In the genomic region with DNA sequence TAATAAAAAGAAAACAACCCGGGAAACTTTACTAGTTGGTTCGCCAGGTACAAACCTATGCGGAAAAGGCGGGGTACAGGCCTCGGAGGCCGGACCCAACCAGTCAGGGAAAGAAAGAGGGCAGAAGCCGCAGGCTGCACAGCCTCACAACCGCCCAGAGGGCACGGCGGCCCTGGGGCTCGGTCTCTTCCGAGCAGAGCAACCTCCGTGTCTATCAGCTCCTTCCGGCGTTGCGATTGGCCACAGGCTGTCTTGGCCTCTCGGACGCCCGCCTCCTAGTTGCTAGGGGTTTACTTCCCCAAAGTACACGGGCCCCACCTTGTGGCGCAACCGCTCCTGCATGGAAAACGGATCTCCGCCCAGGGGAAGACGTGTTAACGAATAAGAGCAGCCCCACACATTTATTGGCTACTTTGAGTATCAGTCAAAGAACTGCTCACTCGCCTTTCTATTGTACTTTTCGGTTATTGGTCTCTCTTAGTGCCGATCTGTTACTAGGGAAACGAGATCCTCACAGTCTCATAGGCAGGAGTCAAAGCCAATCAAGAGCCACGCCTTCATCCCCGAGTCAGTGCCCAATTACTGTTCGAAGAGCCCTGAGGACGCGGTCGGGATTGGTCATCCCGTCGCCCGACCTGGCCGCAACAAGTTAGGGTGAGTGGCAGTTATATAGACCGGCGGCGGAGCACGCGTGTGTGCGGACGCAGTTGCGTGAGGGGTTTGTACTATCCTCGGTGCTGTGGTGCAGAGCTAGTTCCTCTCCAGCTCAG, we compare ENCODE assay signal across 1 cellular context.
A peak's percentile ranks its signal among the peaks of the same experiment; 100 is the strongest.
TF ChIP-seq lines count a peak whose summit lies in the region.

TSS of gene G3BP1 (plus strand) at position 696 of the 770 bp plus-strand sequence. CDS start 14,667 bp downstream, outside the sequence.

TF ChIP-seq in K562, 482 proteins besides CTCF, POLR2A, EP300 and RAD21 (continued from another document and continues in another):
- TF ChIP-seq, protein P1, sequence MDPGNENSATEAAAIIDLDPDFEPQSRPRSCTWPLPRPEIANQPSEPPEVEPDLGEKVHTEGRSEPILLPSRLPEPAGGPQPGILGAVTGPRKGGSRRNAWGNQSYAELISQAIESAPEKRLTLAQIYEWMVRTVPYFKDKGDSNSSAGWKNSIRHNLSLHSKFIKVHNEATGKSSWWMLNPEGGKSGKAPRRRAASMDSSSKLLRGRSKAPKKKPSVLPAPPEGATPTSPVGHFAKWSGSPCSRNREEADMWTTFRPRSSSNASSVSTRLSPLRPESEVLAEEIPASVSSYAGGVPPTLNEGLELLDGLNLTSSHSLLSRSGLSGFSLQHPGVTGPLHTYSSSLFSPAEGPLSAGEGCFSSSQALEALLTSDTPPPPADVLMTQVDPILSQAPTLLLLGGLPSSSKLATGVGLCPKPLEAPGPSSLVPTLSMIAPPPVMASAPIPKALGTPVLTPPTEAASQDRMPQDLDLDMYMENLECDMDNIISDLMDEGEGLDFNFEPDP (CRISPR knock-in tag; IDR thresholded peaks at IDR 0.05), result no peak
- TF ChIP-seq MXI1 (IDR thresholded peaks at IDR 0.05; ENCODE audit: low read depth, low read length) (peak; percentile 76), ZNF274 (IDR thresholded peaks at IDR 0.05; ENCODE audit: borderline replicate concordance, low read depth, low read length) (no peak), ZNF785 (CRISPR knock-in tag; IDR thresholded peaks at IDR 0.05) (no peak), HDGF (IDR thresholded peaks at IDR 0.05) (no peak), ETV1 (tag; conservative IDR thresholded peaks at IDR 0.05; ENCODE audit: low read depth) (no peak), CBFA2T3 (IDR thresholded peaks at IDR 0.05) (no peak), GATAD2A (IDR thresholded peaks at IDR 0.05) (no peak), CTBP1 (IDR thresholded peaks at IDR 0.05; ENCODE audit: borderline replicate concordance) (peak; percentile 55; the same call in 1 of the 2 replicates), SMAD1 (IDR thresholded peaks at IDR 0.05; ENCODE audit: low read depth, low read length, partially characterized antibody) (peak; percentile 89), DPF2 (IDR thresholded peaks at IDR 0.05) (no peak; the same call in none of the 2 replicates), NONO (IDR thresholded peaks at IDR 0.05; ENCODE audit: low read depth in 2 of 2, low read length in 1 of 2) (no peak), GABPA (tag; conservative IDR thresholded peaks at IDR 0.05; ENCODE audit: low read depth) (peak; percentile 93), ZNF639 (CRISPR knock-in tag; conservative IDR thresholded peaks at IDR 0.05 in 1 of 2, IDR thresholded peaks at IDR 0.05 in 1 of 2) (no peak; a peak in 1 of 4 replicates), XRCC4 (IDR thresholded peaks at IDR 0.05; ENCODE audit: extremely low read depth, insufficient read depth, insufficient read length) (no peak), BACH1 (tag; IDR thresholded peaks at IDR 0.05) (0 out of 2 replicates have a peak, but pooled peaks have one; percentile 16), MEF2D (tag; conservative IDR thresholded peaks at IDR 0.05; ENCODE audit: low read depth) (no peak), SP2 (IDR thresholded peaks at IDR 0.05; ENCODE audit: extremely low read depth, low read depth, low read length, poor library complexity, severe bottlenecking) (peak; percentile 86), PTTG1 (tag; IDR thresholded peaks at IDR 0.05; ENCODE audit: low read depth) (no peak), RFX1 (IDR thresholded peaks at IDR 0.05) (peak; percentile 99), ZFP30 (CRISPR knock-in tag; IDR thresholded peaks at IDR 0.05; ENCODE audit: borderline replicate concordance) (no peak), HMGN3 (IDR thresholded peaks at IDR 0.05; ENCODE audit: borderline replicate concordance, extremely low read depth, insufficient read length, low read depth, low read length) (no peak), ZNF133 (CRISPR knock-in tag; IDR thresholded peaks at IDR 0.05) (no peak), HMGXB4 (CRISPR knock-in tag; IDR thresholded peaks at IDR 0.05) (no peak; the same call in none of the 2 replicates), HBP1 (CRISPR knock-in tag; IDR thresholded peaks at IDR 0.05) (peak; percentile 81), KDM5B (IDR thresholded peaks at IDR 0.05; ENCODE audit: insufficient replicate concordance, low read depth, low read length) (peak; percentile 96), ZC3H8 (IDR thresholded peaks at IDR 0.05) (no peak), NCOA4 (IDR thresholded peaks at IDR 0.05; ENCODE audit: partially characterized antibody) (no peak), ELF1 (tag; IDR thresholded peaks at IDR 0.05) (0 out of 2 replicates have a peak, but pooled peaks have one; percentile 28), E2F6 (IDR thresholded peaks at IDR 0.05; ENCODE audit: borderline replicate concordance in 1 of 2, extremely low read depth in 1 of 2, insufficient read depth in 1 of 2, insufficient read length in 1 of 2, low read depth in 1 of 2, low read length in 1 of 2, poor library complexity in 1 of 2, severe bottlenecking in 1 of 2) (no peak), U2AF1 (optimal IDR thresholded peaks at IDR 0.05; ENCODE audit: low read depth, low read length) (no peak), KLF10 (CRISPR knock-in tag; IDR thresholded peaks at IDR 0.05) (no peak), PTBP1 (IDR thresholded peaks at IDR 0.05; ENCODE audit: low read depth, low read length) (no peak), RUNX1 (IDR thresholded peaks at IDR 0.05; ENCODE audit: low read depth) (no peak), DACH1 (IDR thresholded peaks at IDR 0.05; ENCODE audit: partially characterized antibody) (no peak), TCFL5 (CRISPR knock-in tag; conservative IDR thresholded peaks at IDR 0.05) (no peak), RFX7 (CRISPR knock-in tag; IDR thresholded peaks at IDR 0.05) (no peak), PPARD (CRISPR knock-in tag; IDR thresholded peaks at IDR 0.05) (no peak), STAT5A (IDR thresholded peaks at IDR 0.05; ENCODE audit: borderline replicate concordance, low read length) (no peak; the same call in 1 of the 2 replicates), PCBP1 (IDR thresholded peaks at IDR 0.05; ENCODE audit: low read depth, low read length, poor library complexity, severe bottlenecking) (no peak), RBM17 (IDR thresholded peaks at IDR 0.05; ENCODE audit: borderline replicate concordance, low read depth, low read length) (no peak), HDAC8 (tag; IDR thresholded peaks at IDR 0.05) (no peak), ZNF311 (CRISPR knock-in tag; IDR thresholded peaks at IDR 0.05) (no peak), U2AF2 (optimal IDR thresholded peaks at IDR 0.05; ENCODE audit: low read depth, low read length) (no peak)
- TF ChIP-seq, protein P2, sequence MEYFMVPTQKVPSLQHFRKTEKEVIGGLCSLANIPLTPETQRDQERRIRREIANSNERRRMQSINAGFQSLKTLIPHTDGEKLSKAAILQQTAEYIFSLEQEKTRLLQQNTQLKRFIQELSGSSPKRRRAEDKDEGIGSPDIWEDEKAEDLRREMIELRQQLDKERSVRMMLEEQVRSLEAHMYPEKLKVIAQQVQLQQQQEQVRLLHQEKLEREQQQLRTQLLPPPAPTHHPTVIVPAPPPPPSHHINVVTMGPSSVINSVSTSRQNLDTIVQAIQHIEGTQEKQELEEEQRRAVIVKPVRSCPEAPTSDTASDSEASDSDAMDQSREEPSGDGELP (CRISPR knock-in tag; IDR thresholded peaks at IDR 0.05; ENCODE audit: borderline replicate concordance), result peak; percentile 53; the same call in 1 of the 2 replicates
- TF ChIP-seq, protein P3, sequence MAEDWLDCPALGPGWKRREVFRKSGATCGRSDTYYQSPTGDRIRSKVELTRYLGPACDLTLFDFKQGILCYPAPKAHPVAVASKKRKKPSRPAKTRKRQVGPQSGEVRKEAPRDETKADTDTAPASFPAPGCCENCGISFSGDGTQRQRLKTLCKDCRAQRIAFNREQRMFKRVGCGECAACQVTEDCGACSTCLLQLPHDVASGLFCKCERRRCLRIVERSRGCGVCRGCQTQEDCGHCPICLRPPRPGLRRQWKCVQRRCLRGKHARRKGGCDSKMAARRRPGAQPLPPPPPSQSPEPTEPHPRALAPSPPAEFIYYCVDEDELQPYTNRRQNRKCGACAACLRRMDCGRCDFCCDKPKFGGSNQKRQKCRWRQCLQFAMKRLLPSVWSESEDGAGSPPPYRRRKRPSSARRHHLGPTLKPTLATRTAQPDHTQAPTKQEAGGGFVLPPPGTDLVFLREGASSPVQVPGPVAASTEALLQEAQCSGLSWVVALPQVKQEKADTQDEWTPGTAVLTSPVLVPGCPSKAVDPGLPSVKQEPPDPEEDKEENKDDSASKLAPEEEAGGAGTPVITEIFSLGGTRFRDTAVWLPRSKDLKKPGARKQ (CRISPR knock-in tag; IDR thresholded peaks at IDR 0.05), result no peak
- TF ChIP-seq, protein P4, sequence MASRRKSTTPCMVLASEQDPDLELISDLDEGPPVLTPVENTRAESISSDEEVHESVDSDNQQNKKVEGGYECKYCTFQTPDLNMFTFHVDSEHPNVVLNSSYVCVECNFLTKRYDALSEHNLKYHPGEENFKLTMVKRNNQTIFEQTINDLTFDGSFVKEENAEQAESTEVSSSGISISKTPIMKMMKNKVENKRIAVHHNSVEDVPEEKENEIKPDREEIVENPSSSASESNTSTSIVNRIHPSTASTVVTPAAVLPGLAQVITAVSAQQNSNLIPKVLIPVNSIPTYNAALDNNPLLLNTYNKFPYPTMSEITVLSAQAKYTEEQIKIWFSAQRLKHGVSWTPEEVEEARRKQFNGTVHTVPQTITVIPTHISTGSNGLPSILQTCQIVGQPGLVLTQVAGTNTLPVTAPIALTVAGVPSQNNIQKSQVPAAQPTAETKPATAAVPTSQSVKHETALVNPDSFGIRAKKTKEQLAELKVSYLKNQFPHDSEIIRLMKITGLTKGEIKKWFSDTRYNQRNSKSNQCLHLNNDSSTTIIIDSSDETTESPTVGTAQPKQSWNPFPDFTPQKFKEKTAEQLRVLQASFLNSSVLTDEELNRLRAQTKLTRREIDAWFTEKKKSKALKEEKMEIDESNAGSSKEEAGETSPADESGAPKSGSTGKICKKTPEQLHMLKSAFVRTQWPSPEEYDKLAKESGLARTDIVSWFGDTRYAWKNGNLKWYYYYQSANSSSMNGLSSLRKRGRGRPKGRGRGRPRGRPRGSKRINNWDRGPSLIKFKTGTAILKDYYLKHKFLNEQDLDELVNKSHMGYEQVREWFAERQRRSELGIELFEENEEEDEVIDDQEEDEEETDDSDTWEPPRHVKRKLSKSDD (conservative IDR thresholded peaks at IDR 0.05; ENCODE audit: low read length), result no peak
- TF ChIP-seq, protein P5, sequence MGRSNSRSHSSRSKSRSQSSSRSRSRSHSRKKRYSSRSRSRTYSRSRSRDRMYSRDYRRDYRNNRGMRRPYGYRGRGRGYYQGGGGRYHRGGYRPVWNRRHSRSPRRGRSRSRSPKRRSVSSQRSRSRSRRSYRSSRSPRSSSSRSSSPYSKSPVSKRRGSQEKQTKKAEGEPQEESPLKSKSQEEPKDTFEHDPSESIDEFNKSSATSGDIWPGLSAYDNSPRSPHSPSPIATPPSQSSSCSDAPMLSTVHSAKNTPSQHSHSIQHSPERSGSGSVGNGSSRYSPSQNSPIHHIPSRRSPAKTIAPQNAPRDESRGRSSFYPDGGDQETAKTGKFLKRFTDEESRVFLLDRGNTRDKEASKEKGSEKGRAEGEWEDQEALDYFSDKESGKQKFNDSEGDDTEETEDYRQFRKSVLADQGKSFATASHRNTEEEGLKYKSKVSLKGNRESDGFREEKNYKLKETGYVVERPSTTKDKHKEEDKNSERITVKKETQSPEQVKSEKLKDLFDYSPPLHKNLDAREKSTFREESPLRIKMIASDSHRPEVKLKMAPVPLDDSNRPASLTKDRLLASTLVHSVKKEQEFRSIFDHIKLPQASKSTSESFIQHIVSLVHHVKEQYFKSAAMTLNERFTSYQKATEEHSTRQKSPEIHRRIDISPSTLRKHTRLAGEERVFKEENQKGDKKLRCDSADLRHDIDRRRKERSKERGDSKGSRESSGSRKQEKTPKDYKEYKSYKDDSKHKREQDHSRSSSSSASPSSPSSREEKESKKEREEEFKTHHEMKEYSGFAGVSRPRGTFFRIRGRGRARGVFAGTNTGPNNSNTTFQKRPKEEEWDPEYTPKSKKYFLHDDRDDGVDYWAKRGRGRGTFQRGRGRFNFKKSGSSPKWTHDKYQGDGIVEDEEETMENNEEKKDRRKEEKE (IDR thresholded peaks at IDR 0.05; ENCODE audit: borderline replicate concordance in 1 of 2, control insufficient read depth in 1 of 2, low read depth in 2 of 2, low read length in 1 of 2), result no peak
